1 cellular context compared by ENCODE assay signal in the genomic region with DNA sequence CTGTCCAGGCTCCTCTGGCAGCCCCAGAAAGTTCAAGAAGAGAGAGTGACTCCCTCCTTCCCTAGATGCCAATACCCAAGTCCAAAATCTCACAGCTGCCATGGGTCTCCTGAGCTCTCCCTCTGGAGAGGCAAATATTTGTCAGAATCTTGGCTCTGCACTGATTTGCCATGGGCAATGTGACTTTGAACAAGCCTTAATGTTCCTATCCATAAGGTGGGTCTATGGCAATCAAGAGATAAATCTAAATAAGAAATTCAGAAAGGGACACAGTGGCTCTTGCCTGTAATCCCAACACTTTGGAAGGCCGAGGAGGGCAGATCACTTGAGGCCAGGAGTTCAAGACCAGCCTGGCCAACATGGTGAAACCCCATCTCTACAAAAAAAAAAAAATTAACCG.
TF ChIP-seq lines count a peak whose summit lies in the region.

No MANE protein-coding gene starts in this region.

TF ChIP-seq in HepG2, 621 proteins besides CTCF, POLR2A, EP300 and RAD21:
- TF ChIP-seq, protein P1, sequence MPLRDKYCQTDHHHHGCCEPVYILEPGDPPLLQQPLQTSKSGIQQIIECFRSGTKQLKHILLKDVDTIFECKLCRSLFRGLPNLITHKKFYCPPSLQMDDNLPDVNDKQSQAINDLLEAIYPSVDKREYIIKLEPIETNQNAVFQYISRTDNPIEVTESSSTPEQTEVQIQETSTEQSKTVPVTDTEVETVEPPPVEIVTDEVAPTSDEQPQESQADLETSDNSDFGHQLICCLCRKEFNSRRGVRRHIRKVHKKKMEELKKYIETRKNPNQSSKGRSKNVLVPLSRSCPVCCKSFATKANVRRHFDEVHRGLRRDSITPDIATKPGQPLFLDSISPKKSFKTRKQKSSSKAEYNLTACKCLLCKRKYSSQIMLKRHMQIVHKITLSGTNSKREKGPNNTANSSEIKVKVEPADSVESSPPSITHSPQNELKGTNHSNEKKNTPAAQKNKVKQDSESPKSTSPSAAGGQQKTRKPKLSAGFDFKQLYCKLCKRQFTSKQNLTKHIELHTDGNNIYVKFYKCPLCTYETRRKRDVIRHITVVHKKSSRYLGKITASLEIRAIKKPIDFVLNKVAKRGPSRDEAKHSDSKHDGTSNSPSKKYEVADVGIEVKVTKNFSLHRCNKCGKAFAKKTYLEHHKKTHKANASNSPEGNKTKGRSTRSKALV (CRISPR knock-in tag; IDR thresholded peaks at IDR 0.05), result no peak
- TF ChIP-seq ZNF629 (CRISPR knock-in tag; conservative IDR thresholded peaks at IDR 0.05), result 0 out of 2 replicates have a peak, but pooled peaks have one; percentile 20
